In genomic region chr5:78647838-78648358, GRCh38 we compare ENCODE assay signal across 8 cellular contexts. TPM values are rescaled to one million over a fixed set of nuclear protein-coding genes. Genes with fewer than 3 reads are reported as not detected.
DNase-seq lines count a peak whose midpoint lies in the region; ATAC-seq, FAIRE-seq and TF ChIP-seq lines count a peak whose summit lies in the region.

No MANE protein-coding gene starts in this region.

- peak overlapping the region; percentile 82 for H3K4me3 ChIP-seq in GM06990 (replicated peaks; ENCODE audit: low read depth, low read length)
- H3K4me3 ChIP-seq in KMS-11 (IDR thresholded peaks at IDR 0.05; ENCODE audit: insufficient read depth, low read depth, low read length) = no peak overlapping the region
- H3K4me3 ChIP-seq in adipocyte (ENCODE audit: low read length) = peak overlapping the region; percentile 92
- peak overlapping the region; percentile 83 to 84 for H3K4me3 ChIP-seq in right atrium auricular region

- H3K36me3 ChIP-seq in GM06990 (ENCODE audit: control insufficient read depth, insufficient read depth, low read length) (no peaks in the 10 kb centered on the region), KMS-11 (ENCODE audit: insufficient read depth) (no peaks in the 10 kb centered on the region), adipocyte (ENCODE audit: control insufficient read depth, insufficient read depth, low read length, severe bottlenecking) (no peaks in the 10 kb centered on the region), right atrium auricular region (no peaks in the 10 kb centered on the region)

- H3K9me3 ChIP-seq in adipocyte (ENCODE audit: control insufficient read depth, low read length) (no peaks in the 10 kb centered on the region), right atrium auricular region (no peaks in the 10 kb centered on the region)

- no peak overlapping the region for H3K27ac ChIP-seq in KMS-11
- H3K27ac ChIP-seq in right atrium auricular region = peak overlapping the region; percentile 93 to 95

- FAIRE-seq in RCC 7860 (lab: Jason Lieb, UNC) = no peak

- H3K9ac ChIP-seq in KMS-11 (peak overlapping the region; percentile 60), adipocyte (ENCODE audit: low read length) (peak overlapping the region; percentile 90)

- H2AFZ ChIP-seq in KMS-11 (ENCODE audit: low read depth) = peak overlapping the region; percentile 94

- H3K4me1 ChIP-seq in KMS-11 (ENCODE audit: low read depth, poor library complexity, severe bottlenecking) (peaks cover 25% of the 10 kb centered on the region), adipocyte (ENCODE audit: control insufficient read depth, insufficient read depth, low read length) (peaks cover 39% of the 10 kb centered on the region), right atrium auricular region (peaks cover 0 to 32% of the 10 kb centered on the region in 2 donors)

- intact Hi-C loops in posterior cingulate gyrus (cut with DNase I) = loop anchor here (10.0 kb wide), 1 partner anchor 103 kb away; no protein-coding TSS in a partner anchor

- H3K79me2 ChIP-seq in KMS-11 (ENCODE audit: insufficient read depth, low read depth) = no peaks in the 10 kb centered on the region

- H3K27me3 ChIP-seq in GM06990 (replicated peaks; ENCODE audit: control insufficient read depth, insufficient read depth, low read length) (no peaks in the 10 kb centered on the region), KMS-11 (ENCODE audit: insufficient read depth, low read depth) (no peaks in the 10 kb centered on the region), adipocyte (replicated peaks; ENCODE audit: control insufficient read depth, insufficient read depth, low read length) (no peaks in the 10 kb centered on the region), right atrium auricular region (no peaks in the 10 kb centered on the region)

- H4K20me1 ChIP-seq in KMS-11 (ENCODE audit: insufficient read depth) = no peaks in the 10 kb centered on the region

- ATAC-seq in GM21786 (IDR thresholded peaks at IDR 0.05; ENCODE audit: unreplicated experiment) = peak; percentile 23

- peak; percentile 15 for TF ChIP-seq CTCF in GM06990 (IDR thresholded peaks at IDR 0.05; ENCODE audit: insufficient read depth, low read length, poor library complexity, severe bottlenecking)
- no peak for TF ChIP-seq CTCF in KMS-11 (conservative IDR thresholded peaks at IDR 0.05; ENCODE audit: low read depth, low read length)
- TF ChIP-seq CTCF in right atrium auricular region (IDR thresholded peaks at IDR 0.05) = peak in 1 of 2 donors; percentile 36

- peak overlapping the region; percentile 68 for H3K4me2 ChIP-seq in KMS-11

- DNase-seq in GM06990 (ENCODE audit: extremely low read depth, insufficient read length) (peak; percentile 61), adipocyte (ENCODE audit: low read depth) (peak; percentile 78), right atrium auricular region (ENCODE audit: low spot score) (no peak), posterior cingulate gyrus (peak; percentile 48 to 94 (median 68)), NCI-H2081 treated with DMSO at 0.1 percent for 48 hours (lab: John Stamatoyannopoulos, UW) (no peak), RCC 7860 (ENCODE audit: low spot score) (no peak)

RNA-seq across cellular contexts. Expression of gene LHFPL2, which starts 0.7 kb away (rescaled TPM):
- 10 to 100 TPM in 1 of 2 donors, 1 to 10 TPM in 1; 9.9 to 15.9 TPM for total RNA-seq in right atrium auricular region

Comparison
In these comparisons a context has a peak if more than half of its experiments do, and no peak if none do; other contexts are left out.
1. DNase-seq: peak in GM06990 (single experiment), adipocyte (single experiment) and posterior cingulate gyrus (10 of 10); none in right atrium auricular region (single experiment), NCI-H2081 treated with DMSO at 0.1 percent for 48 hours (single experiment) and RCC 7860 (single experiment).